Comparison of ENCODE assay signal across 8 cellular contexts in genomic region chr11:32892355-32893090, GRCh38. TPM values are rescaled to one million over a fixed set of nuclear protein-coding genes. Genes with fewer than 3 reads are reported as not detected.
DNase-seq lines count a peak whose midpoint lies in the region; ATAC-seq and TF ChIP-seq lines count a peak whose summit lies in the region.

TSS of gene QSER1 (plus strand) at chr11:32892811. CDS start at chr11:32893126, 315 bp downstream.

- no peaks in the 10 kb centered on the region for H3K9me3 Mint-ChIP-seq in activated B cell treated with CpG ODN at 0.5 μM for 24 hours

- no peaks in the 10 kb centered on the region for H3K27me3 Mint-ChIP-seq in activated B cell treated with CpG ODN at 0.5 μM for 24 hours

- intact Hi-C loops in activated B cell treated with CpG ODN at 0.5 μM for 24 hours (cut with micrococcal nuclease), result loop anchor here (1.0 to 10.0 kb wide), 7 partner anchors 64 to 1545 kb away; partner anchors contain the start of genes CAT, CD59, CSTF3 and EIF3M

- H3K4me1 Mint-ChIP-seq in activated B cell treated with CpG ODN at 0.5 μM for 24 hours, result peaks cover 30% of the 10 kb centered on the region

- CTCF ChIA-PET in activated B cell treated with CpG ODN at 0.5 μM for 24 hours (lab: Charles Lee), result interaction anchor here (0.7 to 1.9 kb wide), 3 partner anchors 10 to 173 kb away, joined by 3 to 5 read pairs (median 3); partner anchors contain the start of gene DEPDC7

- ATAC-seq in HG02870 (IDR thresholded peaks at IDR 0.05; ENCODE audit: unreplicated experiment) (peak; percentile 64), activated B cell treated with CpG ODN at 0.5 μM for 24 hours (ENCODE audit: low read depth) (peak; percentile 77)

- POLR2A ChIA-PET in activated B cell treated with CpG ODN at 0.5 μM for 24 hours (lab: Charles Lee), result interaction anchor here (0.6 to 1.9 kb wide), 8 partner anchors 9 to 364 kb away, joined by 3 to 12 read pairs (median 4); partner anchors contain the start of genes CSTF3, EIF3M, HIPK3 and TCP11L1

- peak; percentile 58 to 65 for DNase-seq in NCI-H524 (lab: John Stamatoyannopoulos, UW)
- DNase-seq in NCI-H524 treated with DMSO at 0.1 percent for 48 hours (lab: John Stamatoyannopoulos, UW), result no peak
- peak; percentile 8 for DNase-seq in NCI-H2107 treated with DMSO at 0.1 percent for 48 hours (lab: John Stamatoyannopoulos, UW; ENCODE audit: unreplicated experiment)
- DNase-seq in activated B cell treated with CpG ODN at 0.5 μM for 24 hours, result peak; percentile 74
- peak; percentile 64 for DNase-seq in central memory CD4-positive, alpha-beta T cell
- DNase-seq in islet precursor cell, result peak; percentile 81
- DNase-seq in stimulated activated CD4-positive, alpha-beta T cell treated with anti-CD3 and anti-CD28 coated beads, Interleukin-12 subunit alpha, Interleukin-12 subunit beta, amount 100 ng/mL, for 4 hours, result peak; percentile 71

- no peak for TF ChIP-seq CTCF in activated B cell treated with CpG ODN at 0.5 μM for 24 hours (IDR thresholded peaks at IDR 0.05)

- H3K27ac Mint-ChIP-seq in activated B cell treated with CpG ODN at 0.5 μM for 24 hours, result peak within 1 kb of the TSS; percentile 91

- H3K36me3 Mint-ChIP-seq in activated B cell treated with CpG ODN at 0.5 μM for 24 hours (ENCODE audit: low read depth), result peaks cover 3% of the 10 kb centered on the region

- H3K4me3 Mint-ChIP-seq in activated B cell treated with CpG ODN at 0.5 μM for 24 hours, result peak within 1 kb of the TSS; percentile 94

RNA-seq across cellular contexts. Expression of gene QSER1, which starts in this region (rescaled TPM):
- 13.4 and 15.1 TPM in 2 replicates for total RNA-seq in activated B cell treated with CpG ODN at 0.5 μM for 24 hours
